Comparison of ENCODE assay signal across 8 cellular contexts in the genomic region with DNA sequence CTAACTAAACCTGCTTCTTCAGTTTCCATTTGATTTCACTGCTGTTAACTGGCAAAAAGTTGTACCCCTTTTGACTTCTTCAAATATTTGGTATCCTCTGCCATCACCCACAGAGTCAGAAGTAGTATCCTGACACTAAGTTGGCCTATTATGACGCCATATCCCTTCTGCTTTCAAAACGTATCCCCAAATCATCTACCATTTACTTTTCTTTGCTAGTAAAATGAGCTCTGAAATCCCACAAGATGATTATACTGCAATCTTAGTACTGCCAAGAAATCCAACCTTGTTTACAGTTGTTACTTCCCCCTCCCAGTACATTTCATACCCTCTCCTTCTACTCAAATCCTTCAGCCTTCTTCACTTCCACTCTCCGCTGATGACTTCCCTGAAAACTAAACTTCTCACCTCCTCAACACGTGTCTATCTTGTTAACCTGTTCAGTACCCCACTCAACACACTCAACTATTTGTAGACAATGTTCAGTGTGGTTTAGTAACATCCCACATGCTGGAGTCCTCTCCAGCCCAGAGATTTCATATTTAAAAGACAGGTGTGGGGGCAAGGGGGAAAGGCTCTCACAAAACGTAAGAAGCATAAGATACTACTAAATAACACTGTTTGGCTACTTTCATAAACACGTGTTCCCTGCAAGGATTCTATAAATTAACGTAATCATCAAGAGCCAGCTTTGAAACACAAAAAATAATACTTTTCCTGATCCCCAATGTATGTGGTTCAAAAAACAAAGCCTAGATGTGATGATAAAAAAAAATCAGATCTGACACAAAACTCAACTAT. TPM values are rescaled to one million over a fixed set of nuclear protein-coding genes. Genes with fewer than 3 reads are reported as not detected.
DNase-seq lines count a peak whose midpoint lies in the region; ATAC-seq and TF ChIP-seq lines count a peak whose summit lies in the region.

No MANE protein-coding gene starts in this region.

- no peak for DNase-seq in CD8-positive, alpha-beta memory T cell
- DNase-seq in Karpas-422 (peak; percentile 70), cardiac fibroblast (ENCODE audit: low read depth in 2 of 2) (peak in 1 of 2 donors; percentile 13), UCSD-AML1 (lab: John Stamatoyannopoulos, UW; ENCODE audit: unreplicated experiment) (no peak)

- no peak for ATAC-seq in GM18519 (IDR thresholded peaks at IDR 0.05; ENCODE audit: low FRiP score, unreplicated experiment)
- no peak for ATAC-seq in HG03571 (IDR thresholded peaks at IDR 0.05; ENCODE audit: unreplicated experiment)
- ATAC-seq in GM21528 (IDR thresholded peaks at IDR 0.05; ENCODE audit: low FRiP score, unreplicated experiment): no peak

- H3K4me3 ChIP-seq in CD8-positive, alpha-beta memory T cell (ENCODE audit: low read length): peak overlapping the region; percentile 61
- H3K4me3 ChIP-seq in Karpas-422 (ENCODE audit: low read length) (peak overlapping the region; percentile 75), cardiac fibroblast (replicated peaks in 1 of 2; ENCODE audit: low read depth in 2 of 2, low read length in 2 of 2) (peak overlapping the region; percentile 80 to 83), mucosa of stomach (ENCODE audit: low read length) (peak overlapping the region; percentile 70)

- H3K4me1 Mint-ChIP-seq in CD8-positive, alpha-beta memory T cell: peaks cover 46 to 65% (median 60%) of the 10 kb centered on the region in 3 donors

- peaks cover 0 to 3% of the 10 kb centered on the region in 2 donors for H3K27me3 Mint-ChIP-seq in CD8-positive, alpha-beta memory T cell

- H3K9me2 ChIP-seq in Karpas-422 (replicated peaks; ENCODE audit: insufficient read depth, low read length): peaks cover 5% of the 10 kb centered on the region; the same call in 1 of the 2 replicates

- CTCF ChIA-PET in CD8-positive, alpha-beta memory T cell (lab: Charles Lee): interaction anchor here (1.4 kb wide), 1 partner anchor 385 kb away, joined by 4 read pairs; no protein-coding TSS in a partner anchor

- no peak overlapping the region for H2AFZ ChIP-seq in Karpas-422 (ENCODE audit: low read length)

- 0 out of 2 replicates have a peak, but pooled peaks cover 8% of the 10 kb centered on the region for H4K20me1 ChIP-seq in Karpas-422 (ENCODE audit: insufficient read depth, low read depth, low read length)

- peaks cover 63% of the 10 kb centered on the region for H3K79me2 ChIP-seq in Karpas-422 (ENCODE audit: low read length)

- peak overlapping the region; percentile 81 for H3K4me2 ChIP-seq in Karpas-422 (ENCODE audit: low read depth, low read length, poor library complexity, severe bottlenecking)

- peak overlapping the region; percentile 95 to 99 (median 99) for H3K27ac Mint-ChIP-seq in CD8-positive, alpha-beta memory T cell

- no peak for TF ChIP-seq CTCF in cardiac fibroblast (IDR thresholded peaks at IDR 0.05; ENCODE audit: low read depth, low read length)

- no peaks in the 10 kb centered on the region for H3K27me3 ChIP-seq in CD8-positive, alpha-beta memory T cell (ENCODE audit: insufficient read depth, low read length, poor library complexity, severe bottlenecking)
- H3K27me3 ChIP-seq in Karpas-422 (ENCODE audit: low read length) (no peaks in the 10 kb centered on the region), mucosa of stomach (ENCODE audit: control insufficient read depth, insufficient read depth, low read length) (no peaks in the 10 kb centered on the region)

- peaks cover 24% of the 10 kb centered on the region for H3K4me1 ChIP-seq in CD8-positive, alpha-beta memory T cell (ENCODE audit: insufficient read depth, low read length)
- H3K4me1 ChIP-seq in Karpas-422 (ENCODE audit: low read length): peaks cover 26% of the 10 kb centered on the region
- H3K4me1 ChIP-seq in mucosa of stomach (ENCODE audit: control insufficient read depth, insufficient read depth, low read length): no peaks in the 10 kb centered on the region

- H3K4me3 Mint-ChIP-seq in CD8-positive, alpha-beta memory T cell: peak overlapping the region; percentile 92 to 98 (median 96)

- peaks cover 5 to 52% (median 20%) of the 10 kb centered on the region in 3 donors for H3K36me3 Mint-ChIP-seq in CD8-positive, alpha-beta memory T cell

- H3K36me3 ChIP-seq in CD8-positive, alpha-beta memory T cell (ENCODE audit: insufficient read depth, low read length): peaks cover 13% of the 10 kb centered on the region
- H3K36me3 ChIP-seq in Karpas-422 (ENCODE audit: insufficient read depth, low read length): peaks cover 36% of the 10 kb centered on the region
- no peaks in the 10 kb centered on the region for H3K36me3 ChIP-seq in mucosa of stomach (ENCODE audit: control insufficient read depth, insufficient read depth, low read length)

- no peaks in the 10 kb centered on the region for H3K9me3 Mint-ChIP-seq in CD8-positive, alpha-beta memory T cell

- POLR2A ChIA-PET in CD8-positive, alpha-beta memory T cell (lab: Charles Lee): no interaction called here

- no peaks in the 10 kb centered on the region for H3K9me3 ChIP-seq in CD8-positive, alpha-beta memory T cell (ENCODE audit: low read length)
- no peaks in the 10 kb centered on the region for H3K9me3 ChIP-seq in Karpas-422 (ENCODE audit: low read length)
- H3K9me3 ChIP-seq in mucosa of stomach (ENCODE audit: control insufficient read depth, low read length): no peaks in the 10 kb centered on the region

- H3K9ac ChIP-seq in Karpas-422 (ENCODE audit: low read length) (peak overlapping the region; percentile 80), mucosa of stomach (ENCODE audit: low read length) (peak overlapping the region; percentile 88)

- H3K27ac ChIP-seq in CD8-positive, alpha-beta memory T cell (ENCODE audit: low read depth, low read length): peak overlapping the region; percentile 91
- H3K27ac ChIP-seq in Karpas-422 (ENCODE audit: low read length): peak overlapping the region; percentile 4; the same call in 1 of the 2 replicates

RNA-seq across cellular contexts. Expression of a gene that starts 1.3 kb away (rescaled TPM):
- total RNA-seq in CD8-positive, alpha-beta memory T cell: 10 to 100 TPM; 30.7 to 32.6 TPM
- polyA plus RNA-seq in CD8-positive, alpha-beta memory T cell: 3.5 TPM
- 31.9 and 33.1 TPM in 2 replicates for total RNA-seq in Karpas-422 (2014; rRNA removed; shearing (Covaris generic); ENCODE audit: low replicate concordance)
